ENCODE assay signal across 8 cellular contexts in genomic region chrX:74614193-74614909, GRCh38. TPM values are rescaled to one million over a fixed set of nuclear protein-coding genes. Genes with fewer than 3 reads are reported as not detected.
DNase-seq lines count a peak whose midpoint lies in the region; ATAC-seq and TF ChIP-seq lines count a peak whose summit lies in the region.

RLIM (minus strand) TSS chrX:74614624; CDS start chrX:74595977, 18,647 bp downstream.

- peak within 1 kb of the TSS; percentile 89 for H3K27ac ChIP-seq in SU-DHL-6 (ENCODE audit: low read depth, low read length)
- peak within 1 kb of the TSS; percentile 96 for H3K27ac ChIP-seq in thymus (ENCODE audit: low read depth)

- peak within 1 kb of the TSS; percentile 84 for H3K4me3 ChIP-seq in SU-DHL-6 (ENCODE audit: insufficient read depth, low read length, poor library complexity, severe bottlenecking)
- H3K4me3 ChIP-seq in thymus (ENCODE audit: low read length): peak within 1 kb of the TSS; percentile 60

- peaks cover 7% of the 10 kb centered on the region; the same call in 1 of the 2 replicates for H3F3A ChIP-seq in SU-DHL-6 (ENCODE audit: insufficient read depth)

- ATAC-seq in HG02678 (IDR thresholded peaks at IDR 0.05; ENCODE audit: unreplicated experiment): peak; percentile 97
- peak; percentile 89 for ATAC-seq in activated naive CD8-positive, alpha-beta T cell treated with anti-CD3 and anti-CD28 coated beads, Interleukin-2, amount 10 ng/mL, durations not matched to agents 7 days and 5 days (ENCODE audit: low read depth)

- POLR2A ChIA-PET in activated naive CD8-positive, alpha-beta T cell treated with anti-CD3 and anti-CD28 coated beads, Interleukin-2, amount 10 ng/mL, durations not matched to agents 7 days and 5 days (lab: Charles Lee): interaction anchor here (0.7 to 0.8 kb wide), 4 partner anchors 310 to 1534 kb away, joined by 3 to 7 read pairs (median 4); no protein-coding TSS in a partner anchor

- TF ChIP-seq CTCF in SU-DHL-6 (IDR thresholded peaks at IDR 0.05; ENCODE audit: insufficient read depth, low read length, poor library complexity, severe bottlenecking) (no peak), osteocyte (IDR thresholded peaks at IDR 0.05) (no peak)

- H2AFZ ChIP-seq in SU-DHL-6 (ENCODE audit: low read depth, low read length, severe bottlenecking): peak within 1 kb of the TSS; percentile 76

- peak within 1 kb of the TSS; percentile 98 for H3K4me3 Mint-ChIP-seq in activated naive CD8-positive, alpha-beta T cell treated with anti-CD3 and anti-CD28 coated beads, Interleukin-2, amount 10 ng/mL, durations not matched to agents 7 days and 5 days
- peak within 1 kb of the TSS; percentile 95 for H3K4me3 Mint-ChIP-seq in osteocyte (ENCODE audit: unreplicated experiment)

- H3K36me3 ChIP-seq in SU-DHL-6 (ENCODE audit: low read length) (no peaks in the 10 kb centered on the region), thymus (ENCODE audit: control insufficient read depth, insufficient read depth) (no peaks in the 10 kb centered on the region)

- no peaks in the 10 kb centered on the region for H3K4me1 ChIP-seq in thymus (ENCODE audit: control insufficient read depth, insufficient read depth, low read length)

- under 1% methylated on average over 59 of the region's 59 CpGs for WGBS in thymus

- no peaks in the 10 kb centered on the region for H3K9me2 ChIP-seq in SU-DHL-6 (replicated peaks; ENCODE audit: insufficient read depth, low read length)

- H3K27ac Mint-ChIP-seq in activated naive CD8-positive, alpha-beta T cell treated with anti-CD3 and anti-CD28 coated beads, Interleukin-2, amount 10 ng/mL, durations not matched to agents 7 days and 5 days: peak within 1 kb of the TSS; percentile 100
- H3K27ac Mint-ChIP-seq in osteocyte (ENCODE audit: unreplicated experiment): peak within 1 kb of the TSS; percentile 99

- H4K20me1 ChIP-seq in SU-DHL-6 (ENCODE audit: low read depth, low read length): no peaks in the 10 kb centered on the region; the same call in 1 of the 2 replicates

- peaks cover 7% of the 10 kb centered on the region for H3K36me3 Mint-ChIP-seq in activated naive CD8-positive, alpha-beta T cell treated with anti-CD3 and anti-CD28 coated beads, Interleukin-2, amount 10 ng/mL, durations not matched to agents 7 days and 5 days
- H3K36me3 Mint-ChIP-seq in osteocyte (ENCODE audit: unreplicated experiment): peaks cover 6% of the 10 kb centered on the region

- H3K4me2 ChIP-seq in SU-DHL-6 (ENCODE audit: low read depth, low read length, poor library complexity, severe bottlenecking): peak within 1 kb of the TSS; percentile 77

- intact Hi-C loops in head of caudate nucleus (cut with DNase I): no loop called here

- H3K27me3 ChIP-seq in SU-DHL-6 (ENCODE audit: low read length) (no peaks in the 10 kb centered on the region), thymus (ENCODE audit: control insufficient read depth, insufficient read depth) (no peaks in the 10 kb centered on the region)

- TF ChIP-seq POLR2A in GM10847 (IDR thresholded peaks at IDR 0.05; ENCODE audit: extremely low read depth, insufficient read length): peak; percentile 46

- peak within 1 kb of the TSS; percentile 83 for H3K9ac ChIP-seq in SU-DHL-6 (ENCODE audit: low read length)

- H3K9me3 ChIP-seq in SU-DHL-6 (ENCODE audit: insufficient read depth, low read length) (no peaks in the 10 kb centered on the region), thymus (ENCODE audit: control insufficient read depth) (no peaks in the 10 kb centered on the region)

- DNase-seq in NCI-H128 (lab: John Stamatoyannopoulos, UW; ENCODE audit: unreplicated experiment) (peak; percentile 93), head of caudate nucleus (peak; percentile 85 to 97 (median 93)), osteocyte (ENCODE audit: extremely low spot score, unreplicated experiment) (peak; percentile 97)
- peak; percentile 84 for DNase-seq in activated naive CD8-positive, alpha-beta T cell treated with anti-CD3 and anti-CD28 coated beads, Interleukin-2, amount 10 ng/mL, durations not matched to agents 7 days and 5 days

- peaks cover 6% of the 10 kb centered on the region for H3K4me1 Mint-ChIP-seq in activated naive CD8-positive, alpha-beta T cell treated with anti-CD3 and anti-CD28 coated beads, Interleukin-2, amount 10 ng/mL, durations not matched to agents 7 days and 5 days
- peaks cover 17% of the 10 kb centered on the region for H3K4me1 Mint-ChIP-seq in osteocyte (ENCODE audit: unreplicated experiment)

- H3K27me3 Mint-ChIP-seq in activated naive CD8-positive, alpha-beta T cell treated with anti-CD3 and anti-CD28 coated beads, Interleukin-2, amount 10 ng/mL, durations not matched to agents 7 days and 5 days: no peaks in the 10 kb centered on the region
- H3K27me3 Mint-ChIP-seq in osteocyte (ENCODE audit: unreplicated experiment): no peaks in the 10 kb centered on the region

- H3K79me2 ChIP-seq in SU-DHL-6 (ENCODE audit: insufficient read depth, low read length): peaks cover 45% of the 10 kb centered on the region

- no peaks in the 10 kb centered on the region for H3K9me3 Mint-ChIP-seq in activated naive CD8-positive, alpha-beta T cell treated with anti-CD3 and anti-CD28 coated beads, Interleukin-2, amount 10 ng/mL, durations not matched to agents 7 days and 5 days
- peaks cover 5% of the 10 kb centered on the region for H3K9me3 Mint-ChIP-seq in osteocyte (ENCODE audit: unreplicated experiment)

RNA-seq across cellular contexts. Expression of gene RLIM, which starts in this region (rescaled TPM):
- 10 to 100 TPM; 40.7 to 42.6 TPM for total RNA-seq in activated naive CD8-positive, alpha-beta T cell treated with anti-CD3 and anti-CD28 coated beads, Interleukin-2, amount 10 ng/mL, durations not matched to agents 7 days and 5 days
- total RNA-seq in osteocyte: 41.7 and 43.2 TPM in 2 replicates
- 10.3 TPM for polyA plus RNA-seq in thymus

Comparison
In these comparisons a context has a peak if more than half of its experiments do, and no peak if none do; other contexts are left out.
1. Peak in every context shown above with its lines: DNase-seq, ATAC-seq, H3K4me3 ChIP-seq and H3K27ac ChIP-seq.